8 cellular contexts compared by ENCODE assay signal in the genomic region with DNA sequence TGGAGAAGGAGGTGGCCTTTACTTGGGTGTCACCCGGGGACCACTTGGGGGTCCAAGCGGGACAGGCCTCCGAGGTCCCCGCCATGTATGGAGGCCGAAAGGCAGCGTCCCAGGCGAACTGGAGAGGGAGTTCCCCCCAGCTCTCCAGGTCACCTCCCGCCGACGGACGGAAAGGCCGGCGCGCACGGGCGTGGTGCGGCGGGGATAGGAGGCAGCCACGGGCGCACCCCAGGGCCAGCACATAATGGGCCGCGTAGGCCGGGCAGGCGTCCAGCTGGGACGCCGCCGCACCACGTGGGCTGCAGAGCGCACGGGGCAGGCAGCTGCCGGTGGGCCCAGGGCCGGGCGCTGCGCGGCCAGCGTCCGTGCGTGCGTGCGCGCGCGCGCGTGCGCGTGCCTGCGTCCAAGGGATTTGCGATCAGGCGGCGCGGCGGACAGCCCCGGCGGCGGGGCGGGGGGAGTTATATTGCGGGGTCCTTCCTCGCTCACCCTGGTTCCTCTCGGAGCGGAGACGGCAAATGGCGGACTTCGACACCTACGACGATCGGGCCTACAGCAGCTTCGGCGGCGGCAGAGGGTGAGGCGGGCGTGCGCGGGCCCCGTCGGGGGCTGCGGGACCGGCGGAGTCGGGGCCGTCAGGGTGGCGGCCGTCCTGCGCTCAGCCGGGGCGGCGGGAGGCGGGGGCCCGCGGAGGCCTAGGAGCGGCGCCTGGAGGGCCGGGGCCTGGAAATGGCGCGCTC. TPM values are rescaled to one million over a fixed set of nuclear protein-coding genes. Genes with fewer than 3 reads are reported as not detected.
DNase-seq lines count a peak whose midpoint lies in the region; ATAC-seq and TF ChIP-seq lines count a peak whose summit lies in the region.

Gene EIF4H, plus strand, starts transcription at position 491 of the 740 bp plus-strand sequence. Its CDS starts 28 bp downstream, at position 519.

- H3K9ac ChIP-seq in mucosa of stomach (ENCODE audit: low read length) = peak within 1 kb of the TSS; percentile 94

- H3K27ac ChIP-seq in esophagus (ENCODE audit: low read depth in 2 of 2, low read length in 1 of 2) = peak within 1 kb of the TSS; percentile 82 to 95

- H3K36me3 Mint-ChIP-seq in activated T-cell treated with anti-CD3 and anti-CD28 coated beads, Interleukin-2, amount 50 U/mL, for 24 hours (ENCODE audit: low read depth) = peaks cover 47% of the 10 kb centered on the region

- H3K36me3 ChIP-seq in esophagus (ENCODE audit: control insufficient read depth in 2 of 2, insufficient read depth in 2 of 2, low read length in 1 of 2) (no peaks in the 10 kb centered on the region), mucosa of stomach (ENCODE audit: control insufficient read depth, insufficient read depth, low read length) (no peaks in the 10 kb centered on the region)

- H3K27me3 Mint-ChIP-seq in activated T-cell treated with anti-CD3 and anti-CD28 coated beads, Interleukin-2, amount 50 U/mL, for 24 hours = no peaks in the 10 kb centered on the region

- H3K27me3 ChIP-seq in esophagus (ENCODE audit: control insufficient read depth in 1 of 2, insufficient read depth in 2 of 2, low read length in 2 of 2) = no peaks in the 10 kb centered on the region
- H3K27me3 ChIP-seq in mucosa of stomach (ENCODE audit: control insufficient read depth, insufficient read depth, low read length) = no peaks in the 10 kb centered on the region

- no peaks in the 10 kb centered on the region for H3K9me3 Mint-ChIP-seq in activated T-cell treated with anti-CD3 and anti-CD28 coated beads, Interleukin-2, amount 50 U/mL, for 24 hours

- H3K4me3 Mint-ChIP-seq in activated T-cell treated with anti-CD3 and anti-CD28 coated beads, Interleukin-2, amount 50 U/mL, for 24 hours = peak within 1 kb of the TSS; percentile 92

- H3K9me3 ChIP-seq in esophagus (ENCODE audit: control insufficient read depth in 2 of 2, insufficient read depth in 1 of 2, low read depth in 1 of 2, low read length in 1 of 2) = no peaks in the 10 kb centered on the region
- H3K9me3 ChIP-seq in mucosa of stomach (ENCODE audit: control insufficient read depth, low read length) = no peaks in the 10 kb centered on the region

- peak within 1 kb of the TSS; percentile 95 for H3K27ac Mint-ChIP-seq in activated T-cell treated with anti-CD3 and anti-CD28 coated beads, Interleukin-2, amount 50 U/mL, for 24 hours

- peaks cover 49% of the 10 kb centered on the region for H3K4me1 Mint-ChIP-seq in activated T-cell treated with anti-CD3 and anti-CD28 coated beads, Interleukin-2, amount 50 U/mL, for 24 hours (ENCODE audit: low read depth)

- 0% methylated on average over 60 to 95 of the region's 95 CpGs for WGBS in esophagus, 2 donors

- H3K4me1 ChIP-seq in esophagus (ENCODE audit: control insufficient read depth in 2 of 2, insufficient read depth in 2 of 2, low read length in 1 of 2) (peaks cover 0 to 3% of the 10 kb centered on the region in 2 donors), mucosa of stomach (ENCODE audit: control insufficient read depth, insufficient read depth, low read length) (peaks cover 45% of the 10 kb centered on the region)

- H3K4me3 ChIP-seq in esophagus (ENCODE audit: low read depth in 1 of 2, low read length in 2 of 2) (peak within 1 kb of the TSS; percentile 80 to 88), mucosa of stomach (ENCODE audit: low read length) (peak within 1 kb of the TSS; percentile 84)

- ATAC-seq in GM21723 (IDR thresholded peaks at IDR 0.05; ENCODE audit: unreplicated experiment) = peak; percentile 81

- DNase-seq in DMS53 (lab: John Stamatoyannopoulos, UW) = peak; percentile 99
- peak; percentile 86 for DNase-seq in KG1 (lab: John Stamatoyannopoulos, UW)
- DNase-seq in activated T-cell treated with anti-CD3 and anti-CD28 coated beads, Interleukin-2, amount 50 U/mL, for 24 hours = peak; percentile 99
- DNase-seq in stimulated activated CD8-positive, alpha-beta memory T cell treated with anti-CD3 and anti-CD28 coated beads, Interleukin-4, amount 100 ng/mL, for 48 hours = peak; percentile 98

TF ChIP-seq in PFSK-1, 5 proteins besides CTCF, POLR2A, EP300 and RAD21:
- TF ChIP-seq SIN3A (IDR thresholded peaks at IDR 0.05; ENCODE audit: borderline replicate concordance, insufficient read depth, low read length) = peak; percentile 48; the same call in 1 of the 2 replicates
- TF ChIP-seq POLR2AphosphoS5 (IDR thresholded peaks at IDR 0.05; ENCODE audit: low read depth, low read length) = peak; percentile 63
- TF ChIP-seq, protein P1, sequence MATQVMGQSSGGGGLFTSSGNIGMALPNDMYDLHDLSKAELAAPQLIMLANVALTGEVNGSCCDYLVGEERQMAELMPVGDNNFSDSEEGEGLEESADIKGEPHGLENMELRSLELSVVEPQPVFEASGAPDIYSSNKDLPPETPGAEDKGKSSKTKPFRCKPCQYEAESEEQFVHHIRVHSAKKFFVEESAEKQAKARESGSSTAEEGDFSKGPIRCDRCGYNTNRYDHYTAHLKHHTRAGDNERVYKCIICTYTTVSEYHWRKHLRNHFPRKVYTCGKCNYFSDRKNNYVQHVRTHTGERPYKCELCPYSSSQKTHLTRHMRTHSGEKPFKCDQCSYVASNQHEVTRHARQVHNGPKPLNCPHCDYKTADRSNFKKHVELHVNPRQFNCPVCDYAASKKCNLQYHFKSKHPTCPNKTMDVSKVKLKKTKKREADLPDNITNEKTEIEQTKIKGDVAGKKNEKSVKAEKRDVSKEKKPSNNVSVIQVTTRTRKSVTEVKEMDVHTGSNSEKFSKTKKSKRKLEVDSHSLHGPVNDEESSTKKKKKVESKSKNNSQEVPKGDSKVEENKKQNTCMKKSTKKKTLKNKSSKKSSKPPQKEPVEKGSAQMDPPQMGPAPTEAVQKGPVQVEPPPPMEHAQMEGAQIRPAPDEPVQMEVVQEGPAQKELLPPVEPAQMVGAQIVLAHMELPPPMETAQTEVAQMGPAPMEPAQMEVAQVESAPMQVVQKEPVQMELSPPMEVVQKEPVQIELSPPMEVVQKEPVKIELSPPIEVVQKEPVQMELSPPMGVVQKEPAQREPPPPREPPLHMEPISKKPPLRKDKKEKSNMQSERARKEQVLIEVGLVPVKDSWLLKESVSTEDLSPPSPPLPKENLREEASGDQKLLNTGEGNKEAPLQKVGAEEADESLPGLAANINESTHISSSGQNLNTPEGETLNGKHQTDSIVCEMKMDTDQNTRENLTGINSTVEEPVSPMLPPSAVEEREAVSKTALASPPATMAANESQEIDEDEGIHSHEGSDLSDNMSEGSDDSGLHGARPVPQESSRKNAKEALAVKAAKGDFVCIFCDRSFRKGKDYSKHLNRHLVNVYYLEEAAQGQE (IDR thresholded peaks at IDR 0.05; ENCODE audit: insufficient read depth in 1 of 2, low read depth in 2 of 2, low read length in 2 of 2) = peak; percentile 8 to 30; a peak in 2 of 4 replicates
- TF ChIP-seq FOXP2 (optimal IDR thresholded peaks at IDR 0.05; ENCODE audit: borderline replicate concordance, extremely low read depth, extremely low read length, insufficient read depth) = peak; percentile 90
- peak; percentile 74; the same call in 1 of the 2 replicates for TF ChIP-seq TAF1 (IDR thresholded peaks at IDR 0.05; ENCODE audit: borderline replicate concordance, insufficient read depth, low read length)

RNA-seq across cellular contexts. Expression of gene EIF4H, which starts in this region (rescaled TPM):
- 326 TPM for polyA plus RNA-seq in PFSK-1 (2012; ENCODE audit: insufficient read length, low read depth)
- 100 to 1,000 TPM; 148 to 205 TPM for polyA plus RNA-seq in esophagus

Comparison
In these comparisons a context has a peak if more than half of its experiments do, and no peak if none do; other contexts are left out.
1. Peak in every context shown above with its lines: DNase-seq, ATAC-seq, H3K4me3 ChIP-seq and H3K27ac ChIP-seq.